Comparison of ENCODE assay signal across 9 cellular contexts in genomic region chr6:148831064-148831463, GRCh38.
DNase-seq lines count a peak whose midpoint lies in the region; ATAC-seq, FAIRE-seq and TF ChIP-seq lines count a peak whose summit lies in the region.
"Had no signal": no experiment of that assay in that cellular context is flagged by ENCODE, and none has a peak within 500 bp of the region (broad histone marks: within the 10 kb centered on the region; RNA-seq: fewer than 3 reads in every experiment).

No MANE protein-coding gene starts in this region.

- H3K4me3 ChIP-seq in IMR-90 (ENCODE audit: insufficient read depth, low read depth, low read length), result no peak overlapping the region
- H3K4me3 ChIP-seq: thoracic aorta had no signal

- no peak overlapping the region for H2AK5ac ChIP-seq in IMR-90 (ENCODE audit: low read depth, low read length)

- H2AFZ ChIP-seq in IMR-90 (replicated peaks; ENCODE audit: low read length, poor library complexity), result no peak overlapping the region

- peaks cover 3% of the 10 kb centered on the region; the same call in 1 of the 2 replicates for H3K9me1 ChIP-seq in IMR-90 (ENCODE audit: insufficient read depth, low read length)

- dilution Hi-C loops in IMR-90 (cut with HindIII; ENCODE audit: low sequenced_read_pairs, unreplicated experiment), result no loop called here

- H3K79me1 ChIP-seq in IMR-90 (ENCODE audit: low read depth in 1 of 2, low read length in 2 of 2), result peaks cover 9 to 21% of the 10 kb centered on the region in 2 experiments; a peak in 2 of 4 replicates

- H3K4me1 Mint-ChIP-seq in activated T-cell treated with anti-CD3 and anti-CD28 coated beads, Interleukin-2, amount 50 U/mL, for 4 hours (ENCODE audit: low read depth), result peaks cover 32% of the 10 kb centered on the region
- peaks cover 36 to 53% of the 10 kb centered on the region in 2 donors for H3K4me1 Mint-ChIP-seq in natural killer cell

- H2BK20ac ChIP-seq in IMR-90 (ENCODE audit: low read depth, low read length), result no peak overlapping the region

- H4K91ac ChIP-seq in IMR-90 (ENCODE audit: insufficient read depth, low read depth, low read length), result no peak overlapping the region

- BruUV-seq in IMR-90 (replicated peaks; lab: Mats Ljungman, UMichigan), result no TSS peak

- peaks cover 9% of the 10 kb centered on the region; the same call in 1 of the 2 replicates for H4K20me1 ChIP-seq in IMR-90 (ENCODE audit: insufficient read depth, low read length)

- H3K14ac ChIP-seq in IMR-90 (replicated peaks; ENCODE audit: low read depth, low read length), result peak overlapping the region; percentile 19; the same call in 1 of the 2 replicates

- intact Hi-C loops in IMR-90 (cut with micrococcal nuclease), result loop anchor here (10.0 kb wide), 1 partner anchor 256 kb away; no protein-coding TSS in a partner anchor
- intact Hi-C loops in natural killer cell (cut with micrococcal nuclease), result loop anchor here (1.0 to 5.0 kb wide), 2 partner anchors 70 to 84 kb away; partner anchors contain the start of gene UST

- DNase-seq in GM18507 (ENCODE audit: extremely low spot score, insufficient read length, low read depth) (no peak), IMR-90 (no peak), natural killer cell (peak; percentile 19), putamen (ENCODE audit: low spot score) (no peak)
- peak; percentile 7 for DNase-seq in activated T-cell treated with anti-CD3 and anti-CD28 coated beads, Interleukin-2, amount 50 U/mL, for 4 hours
- DNase-seq: foreskin melanocyte had no signal

- H2BK15ac ChIP-seq in IMR-90 (ENCODE audit: low read depth, low read length), result no peak overlapping the region

- TF ChIP-seq CTCF in IMR-90 (conservative IDR thresholded peaks at IDR 0.05; ENCODE audit: low read depth, low read length) (no peak), natural killer cell (IDR thresholded peaks at IDR 0.05) (no peak)

- peaks cover 6% of the 10 kb centered on the region for H3K4me1 ChIP-seq in IMR-90 (ENCODE audit: control insufficient read depth, insufficient read depth, low read length)

- in situ Hi-C loops in IMR-90 (cut with MboI; ENCODE audit: low sequenced_read_pairs), result no loop called here

- H4K5ac ChIP-seq in IMR-90 (ENCODE audit: low read depth, low read length), result no peak overlapping the region

- no peak overlapping the region for H3K56ac ChIP-seq in IMR-90 (ENCODE audit: extremely low read depth, insufficient read depth, low read length)

- no CpG with 5 or more reads among the region's 6 CpGs for WGBS in IMR-90 (ENCODE audit: extremely low coverage in 2 of 2, insufficient read length in 1 of 2), 2 experiments

- no peak overlapping the region for H3K18ac ChIP-seq in IMR-90 (ENCODE audit: low read depth, low read length)

- CTCF ChIA-PET in IMR-90 (lab: Yijun Ruan, JAX), result no interaction called here

- H2AK9ac ChIP-seq in IMR-90 (replicated peaks; ENCODE audit: low read depth, low read length, poor library complexity), result no peak overlapping the region

- H4K8ac ChIP-seq in IMR-90 (ENCODE audit: low read depth in 2 of 2, low read length in 2 of 2), result no peak overlapping the region

- no peak overlapping the region for H3K4me2 ChIP-seq in IMR-90 (ENCODE audit: low read depth, low read length)

- ATAC-seq in IMR-90 (ENCODE audit: low read depth) (no peak), natural killer cell (peak; percentile 75 to 83 (median 75)), HG02852 (IDR thresholded peaks at IDR 0.05; ENCODE audit: unreplicated experiment) (no peak), HG03460 (IDR thresholded peaks at IDR 0.05; ENCODE audit: unreplicated experiment) (no peak)
- peak; percentile 58 to 68 for ATAC-seq in activated T-cell treated with anti-CD3 and anti-CD28 coated beads, Interleukin-2, amount 50 U/mL, for 4 hours

- no peak for TF ChIP-seq RAD21 in IMR-90 (IDR thresholded peaks at IDR 0.05; ENCODE audit: low read length)

- TF ChIP-seq POLR2A in IMR-90 (IDR thresholded peaks at IDR 0.05; ENCODE audit: low read depth, low read length), result no peak

- H3K36me3 Mint-ChIP-seq in activated T-cell treated with anti-CD3 and anti-CD28 coated beads, Interleukin-2, amount 50 U/mL, for 4 hours (ENCODE audit: insufficient read depth), result no peaks in the 10 kb centered on the region
- H3K36me3 Mint-ChIP-seq in natural killer cell, result no peaks in the 10 kb centered on the region

- POLR2A ChIA-PET in IMR-90 (lab: Charles Lee; ENCODE audit: unreplicated experiment), result no interaction called here

- no peak overlapping the region for H3K9ac ChIP-seq in IMR-90 (ENCODE audit: low read depth, low read length)

- no peak overlapping the region for H2BK120ac ChIP-seq in IMR-90 (ENCODE audit: low read depth, low read length)

- H3K4me3 Mint-ChIP-seq in activated T-cell treated with anti-CD3 and anti-CD28 coated beads, Interleukin-2, amount 50 U/mL, for 4 hours, result peak overlapping the region; percentile 73
- peak overlapping the region; percentile 97 for H3K4me3 Mint-ChIP-seq in natural killer cell

- no peak overlapping the region for H3K27ac ChIP-seq in IMR-90 (ENCODE audit: insufficient read depth, low read length)
- H3K27ac ChIP-seq: thoracic aorta had no signal

- H2BK5ac ChIP-seq in IMR-90 (ENCODE audit: low read depth, low read length, poor library complexity, severe bottlenecking), result no peak overlapping the region

- no peak overlapping the region for H3K23ac ChIP-seq in IMR-90 (ENCODE audit: low read depth, low read length)

- H3K27ac Mint-ChIP-seq in natural killer cell, result peak overlapping the region; percentile 85 to 96

- H3K27me3 Mint-ChIP-seq in activated T-cell treated with anti-CD3 and anti-CD28 coated beads, Interleukin-2, amount 50 U/mL, for 4 hours (ENCODE audit: low read depth), result peaks cover 2% of the 10 kb centered on the region
- H3K27me3 Mint-ChIP-seq in natural killer cell (ENCODE audit: low read depth in 2 of 2), result no peaks in the 10 kb centered on the region

- peak; percentile 18 for FAIRE-seq in GM18507 (lab: Jason Lieb, UNC)

- H3K9me3 Mint-ChIP-seq in activated T-cell treated with anti-CD3 and anti-CD28 coated beads, Interleukin-2, amount 50 U/mL, for 4 hours, result no peaks in the 10 kb centered on the region
- no peaks in the 10 kb centered on the region for H3K9me3 Mint-ChIP-seq in natural killer cell

- H3K4ac ChIP-seq in IMR-90 (ENCODE audit: low read depth, low read length), result no peak overlapping the region

- no peaks in the 10 kb centered on the region for H3K27me3 ChIP-seq in IMR-90 (ENCODE audit: control insufficient read depth, insufficient read depth, low read length)

- H3K36me3 ChIP-seq in IMR-90 (ENCODE audit: control insufficient read depth, insufficient read depth, low read length), result no peaks in the 10 kb centered on the region
- H3K36me3 ChIP-seq: thoracic aorta had no signal

- no peaks in the 10 kb centered on the region for H3K9me3 ChIP-seq in IMR-90 (ENCODE audit: control insufficient read depth, insufficient read depth, low read length)
- H3K9me3 ChIP-seq: thoracic aorta had no signal

TF ChIP-seq in IMR-90, 13 proteins besides CTCF, POLR2A, EP300 and RAD21:
- TF ChIP-seq MAZ (IDR thresholded peaks at IDR 0.05; ENCODE audit: borderline replicate concordance, low read depth, low read length), result no peak
- no peak for TF ChIP-seq ELK1 (IDR thresholded peaks at IDR 0.05; ENCODE audit: borderline replicate concordance, low read depth, low read length)
- TF ChIP-seq RCOR1 (IDR thresholded peaks at IDR 0.05; ENCODE audit: insufficient replicate concordance, low read length), result no peak
- no peak for TF ChIP-seq USF2 (IDR thresholded peaks at IDR 0.05; ENCODE audit: low read depth, low read length)
- no peak for TF ChIP-seq SMC3 (IDR thresholded peaks at IDR 0.05; ENCODE audit: low read depth, low read length)
- TF ChIP-seq BHLHE40 (IDR thresholded peaks at IDR 0.05; ENCODE audit: low read depth, low read length), result no peak
- TF ChIP-seq MAFK (IDR thresholded peaks at IDR 0.05; ENCODE audit: low read depth, low read length), result no peak
- TF ChIP-seq FOS (IDR thresholded peaks at IDR 0.05; ENCODE audit: low read depth, low read length), result no peak
- no peak for TF ChIP-seq NFE2L2 (IDR thresholded peaks at IDR 0.05; ENCODE audit: low read depth, low read length)
- TF ChIP-seq CHD1 (IDR thresholded peaks at IDR 0.05; ENCODE audit: low read depth, low read length), result no peak
- no peak for TF ChIP-seq CEBPB (IDR thresholded peaks at IDR 0.05; ENCODE audit: low read depth, low read length)
- TF ChIP-seq RFX5 (IDR thresholded peaks at IDR 0.05; ENCODE audit: low read depth, low read length), result no peak
- TF ChIP-seq MXI1 (IDR thresholded peaks at IDR 0.05; ENCODE audit: borderline replicate concordance, low read depth, low read length), result no peak

Comparison
In these comparisons a context has a peak if more than half of its experiments do, and no peak if none do; other contexts are left out.
1. DNase-seq: peak in activated T-cell treated with anti-CD3 and anti-CD28 coated beads, Interleukin-2, amount 50 U/mL, for 4 hours (single experiment) and natural killer cell (single experiment); none in GM18507 (single experiment), IMR-90 (single experiment) and putamen (single experiment).
2. ATAC-seq: peak in activated T-cell treated with anti-CD3 and anti-CD28 coated beads, Interleukin-2, amount 50 U/mL, for 4 hours (2 of 2) and natural killer cell (3 of 3); none in IMR-90 (single experiment), HG02852 (single experiment) and HG03460 (single experiment).